1 cellular context compared by ENCODE assay signal in genomic region chr7:100449190-100449795, GRCh38.
A peak's percentile ranks its signal among the peaks of the same experiment; 100 is the strongest.
TF ChIP-seq lines count a peak whose summit lies in the region.

No MANE protein-coding gene starts in this region.

TF ChIP-seq in HepG2, 621 proteins besides CTCF, POLR2A, EP300 and RAD21 (continued from another document and continues in another):
- TF ChIP-seq CSRNP2 (CRISPR knock-in tag; conservative IDR thresholded peaks at IDR 0.05; ENCODE audit: low read depth) (no peak), ZNF121 (CRISPR knock-in tag; IDR thresholded peaks at IDR 0.05) (0 out of 2 replicates have a peak, but pooled peaks have one; percentile 14), ZNF430 (CRISPR knock-in tag; IDR thresholded peaks at IDR 0.05) (no peak), ZNF720 (CRISPR knock-in tag; IDR thresholded peaks at IDR 0.05) (no peak), ZNF605 (CRISPR knock-in tag; IDR thresholded peaks at IDR 0.05) (0 out of 2 replicates have a peak, but pooled peaks have one; percentile 36), ZIK1 (CRISPR knock-in tag; IDR thresholded peaks at IDR 0.05; ENCODE audit: borderline replicate concordance, low read depth) (no peak), CEBPB (IDR thresholded peaks at IDR 0.05; ENCODE audit: borderline replicate concordance, low read depth, low read length) (peak; percentile 86), ZNF3 (CRISPR knock-in tag; IDR thresholded peaks at IDR 0.05) (peak; percentile 50; the same call in 1 of the 2 replicates), RARG (CRISPR knock-in tag; IDR thresholded peaks at IDR 0.05; ENCODE audit: low read depth) (no peak), ZNF17 (CRISPR knock-in tag; IDR thresholded peaks at IDR 0.05) (no peak), ZBTB7B (CRISPR knock-in tag; IDR thresholded peaks at IDR 0.05) (no peak), ZNF124 (CRISPR knock-in tag; IDR thresholded peaks at IDR 0.05) (no peak), ZNF510 (CRISPR knock-in tag; IDR thresholded peaks at IDR 0.05; ENCODE audit: low read depth) (no peak), ZSCAN25 (CRISPR knock-in tag; IDR thresholded peaks at IDR 0.05) (no peak), ZBTB33 (CRISPR knock-in tag; IDR thresholded peaks at IDR 0.05) (0 out of 2 replicates have a peak, but pooled peaks have one; percentile 5), GFI1 (CRISPR knock-in tag; IDR thresholded peaks at IDR 0.05; ENCODE audit: borderline replicate concordance) (peak; percentile 20; the same call in 1 of the 2 replicates), TMF1 (CRISPR knock-in tag; IDR thresholded peaks at IDR 0.05; ENCODE audit: low read depth) (no peak), ZNF326 (CRISPR knock-in tag; IDR thresholded peaks at IDR 0.05; ENCODE audit: borderline replicate concordance) (no peak), REPIN1 (CRISPR knock-in tag; IDR thresholded peaks at IDR 0.05; ENCODE audit: borderline replicate concordance, low read depth) (no peak), KAT7 (CRISPR knock-in tag; IDR thresholded peaks at IDR 0.05; ENCODE audit: borderline replicate concordance) (no peak; the same call in 1 of the 2 replicates), MAF1 (CRISPR knock-in tag; IDR thresholded peaks at IDR 0.05; ENCODE audit: borderline replicate concordance) (no peak), ZNF512 (CRISPR knock-in tag; IDR thresholded peaks at IDR 0.05) (no peak), SRSF1 (optimal IDR thresholded peaks at IDR 0.05; ENCODE audit: low read depth, low read length) (no peak), GLI4 (CRISPR knock-in tag; IDR thresholded peaks at IDR 0.05; ENCODE audit: borderline replicate concordance) (no peak), TBL1XR1 (IDR thresholded peaks at IDR 0.05; ENCODE audit: borderline replicate concordance, low read length, partially characterized antibody) (no peak), SOX6 (IDR thresholded peaks at IDR 0.05) (no peak), SOX6 (CRISPR knock-in tag; IDR thresholded peaks at IDR 0.05) (peak; percentile 59; the same call in 1 of the 2 replicates), ZNF329 (CRISPR knock-in tag; IDR thresholded peaks at IDR 0.05; ENCODE audit: low read depth) (no peak), DMAP1 (CRISPR knock-in tag; IDR thresholded peaks at IDR 0.05) (no peak), ADNP (CRISPR knock-in tag; IDR thresholded peaks at IDR 0.05) (no peak), ZNF180 (CRISPR knock-in tag; IDR thresholded peaks at IDR 0.05; ENCODE audit: borderline replicate concordance, low read depth) (no peak), ARNTL (CRISPR knock-in tag; IDR thresholded peaks at IDR 0.05) (no peak), DRAP1 (CRISPR knock-in tag; IDR thresholded peaks at IDR 0.05) (no peak), GABPB1 (CRISPR knock-in tag; IDR thresholded peaks at IDR 0.05) (no peak), MLLT10 (CRISPR knock-in tag; IDR thresholded peaks at IDR 0.05) (no peak), ZNF598 (CRISPR knock-in tag; IDR thresholded peaks at IDR 0.05; ENCODE audit: borderline replicate concordance) (no peak), XRCC5 (optimal IDR thresholded peaks at IDR 0.05; ENCODE audit: low read length) (no peak), SSRP1 (CRISPR knock-in tag; IDR thresholded peaks at IDR 0.05) (no peak), REXO4 (CRISPR knock-in tag; IDR thresholded peaks at IDR 0.05; ENCODE audit: borderline replicate concordance) (no peak), ZNF512B (CRISPR knock-in tag; IDR thresholded peaks at IDR 0.05; ENCODE audit: borderline replicate concordance) (no peak), HNRNPLL (IDR thresholded peaks at IDR 0.05; ENCODE audit: low read depth, low read length, poor library complexity, severe bottlenecking) (no peak), DZIP1 (CRISPR knock-in tag; IDR thresholded peaks at IDR 0.05) (no peak), SOX13 (IDR thresholded peaks at IDR 0.05) (no peak), SOX13 (CRISPR knock-in tag; conservative IDR thresholded peaks at IDR 0.05 in 1 of 2, IDR thresholded peaks at IDR 0.05 in 1 of 2) (peak in 1 of 2 experiments; percentile 44; a peak in 1 of 4 replicates), PHB2 (IDR thresholded peaks at IDR 0.05; ENCODE audit: partially characterized antibody) (no peak), SP4 (CRISPR knock-in tag; IDR thresholded peaks at IDR 0.05) (no peak), PHF20 (CRISPR knock-in tag; IDR thresholded peaks at IDR 0.05) (no peak), YEATS2 (CRISPR knock-in tag; IDR thresholded peaks at IDR 0.05; ENCODE audit: borderline replicate concordance) (no peak), ATF4 (CRISPR knock-in tag; IDR thresholded peaks at IDR 0.05) (peak in 1 of 2 experiments; percentile 92; a peak in 2 of 4 replicates), MATR3 (CRISPR knock-in tag; IDR thresholded peaks at IDR 0.05) (no peak), NFATC3 (CRISPR knock-in tag; IDR thresholded peaks at IDR 0.05) (no peak), NR2C2 (CRISPR knock-in tag; IDR thresholded peaks at IDR 0.05; ENCODE audit: borderline replicate concordance) (0 out of 2 replicates have a peak, but pooled peaks have one; percentile 18), ZNF264 (CRISPR knock-in tag; IDR thresholded peaks at IDR 0.05) (no peak), DMTF1 (CRISPR knock-in tag; IDR thresholded peaks at IDR 0.05) (no peak), SOX5 (CRISPR knock-in tag; IDR thresholded peaks at IDR 0.05; ENCODE audit: borderline replicate concordance) (0 out of 2 replicates have a peak, but pooled peaks have one; percentile 36)
